Comparison of ENCODE assay signal across 1 cellular context in the genomic region with DNA sequence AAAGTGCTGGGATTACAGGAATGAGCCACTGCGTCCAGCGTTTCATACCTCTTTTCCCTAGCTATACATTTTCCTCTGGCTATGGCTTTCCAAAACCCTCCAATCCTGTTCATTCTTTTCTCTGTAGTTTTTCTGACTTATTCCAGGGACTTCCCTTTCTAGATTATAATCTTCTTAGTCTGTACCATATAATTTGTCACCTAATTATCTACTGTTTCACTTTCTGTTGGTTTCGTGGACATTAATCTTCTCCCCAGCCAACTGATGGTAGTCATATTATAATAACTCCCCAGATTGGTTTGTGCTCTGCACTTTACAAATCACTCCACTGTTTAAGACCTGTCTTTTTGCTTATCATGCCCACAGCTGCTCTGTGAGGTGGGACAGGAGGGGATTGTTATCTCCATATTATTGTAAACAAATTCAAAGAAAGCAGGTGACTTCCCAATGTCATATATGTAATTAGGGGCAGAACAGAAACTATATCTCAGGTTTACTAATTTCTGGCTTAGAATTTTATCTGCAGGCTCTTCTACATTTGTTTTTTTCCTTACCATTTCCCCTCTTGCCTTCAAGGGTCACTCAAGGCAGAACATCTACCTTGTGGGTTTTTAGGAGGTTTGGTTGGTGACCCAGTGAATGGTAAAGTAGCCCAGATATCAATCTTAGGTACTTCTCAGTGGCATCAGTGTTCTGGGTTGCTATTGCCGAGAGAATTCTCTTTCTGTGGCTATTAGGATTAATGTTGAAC.
TF ChIP-seq lines count a peak whose summit lies in the region.

No MANE protein-coding gene starts in this region.

TF ChIP-seq in GM12878, 131 proteins besides CTCF, POLR2A, EP300 and RAD21 (continued from another document):
- TF ChIP-seq KAT2A (conservative IDR thresholded peaks at IDR 0.05; ENCODE audit: control insufficient read depth, low read depth, low read length) (no peak), HCFC1 (IDR thresholded peaks at IDR 0.05; ENCODE audit: low read length) (no peak), ATF2 (IDR thresholded peaks at IDR 0.05; ENCODE audit: low read length) (peak; percentile 49; the same call in 1 of the 2 replicates), HDGF (IDR thresholded peaks at IDR 0.05) (no peak; the same call in 1 of the 2 replicates), CREB1 (IDR thresholded peaks at IDR 0.05; ENCODE audit: low read depth) (no peak), DPF2 (IDR thresholded peaks at IDR 0.05) (peak; percentile 37), STAT3 (IDR thresholded peaks at IDR 0.05; ENCODE audit: low read depth, low read length) (no peak)
- TF ChIP-seq, protein P1, sequence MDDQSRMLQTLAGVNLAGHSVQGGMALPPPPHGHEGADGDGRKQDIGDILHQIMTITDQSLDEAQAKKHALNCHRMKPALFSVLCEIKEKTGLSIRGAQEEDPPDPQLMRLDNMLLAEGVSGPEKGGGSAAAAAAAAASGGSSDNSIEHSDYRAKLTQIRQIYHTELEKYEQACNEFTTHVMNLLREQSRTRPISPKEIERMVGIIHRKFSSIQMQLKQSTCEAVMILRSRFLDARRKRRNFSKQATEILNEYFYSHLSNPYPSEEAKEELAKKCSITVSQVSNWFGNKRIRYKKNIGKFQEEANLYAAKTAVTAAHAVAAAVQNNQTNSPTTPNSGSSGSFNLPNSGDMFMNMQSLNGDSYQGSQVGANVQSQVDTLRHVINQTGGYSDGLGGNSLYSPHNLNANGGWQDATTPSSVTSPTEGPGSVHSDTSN (IDR thresholded peaks at IDR 0.05; ENCODE audit: insufficient replicate concordance, low read depth, low read length) = peak; percentile 66
